Comparison of ENCODE assay signal across 14 cellular contexts in the genomic region with DNA sequence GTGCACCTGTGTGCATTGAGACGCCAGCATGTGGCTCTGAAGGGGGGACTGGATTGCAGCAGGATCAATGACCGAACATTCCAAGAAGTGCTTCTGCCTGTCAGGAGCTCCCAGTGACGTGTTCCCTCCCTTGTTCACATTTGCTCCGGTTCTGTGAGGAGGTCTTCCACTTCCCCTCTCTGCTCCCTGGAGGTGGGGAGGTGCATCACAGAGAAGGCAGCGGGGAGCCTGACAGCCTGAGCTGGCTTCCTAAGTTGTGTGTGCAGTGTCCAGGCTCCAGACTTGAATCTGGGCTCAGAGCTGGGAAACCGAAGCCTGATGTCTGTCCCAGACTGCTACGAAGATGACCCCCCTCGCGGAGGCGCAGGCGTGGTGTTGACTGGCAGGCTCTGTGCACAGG.
"Had no signal": no experiment of that assay in that cellular context is flagged by ENCODE, and none has a peak within 500 bp of the region (broad histone marks: within the 10 kb centered on the region; RNA-seq: fewer than 3 reads in every experiment).

No MANE protein-coding gene starts in this region.

- H3K9me3 ChIP-seq: gastrocnemius medialis, pancreas had no signal

- H3K9me3 Mint-ChIP-seq: immature natural killer cell; naive thymus-derived CD4-positive, alpha-beta T cell; nephron progenitor cell; type B pancreatic cell had no signal

- H3K36me3 ChIP-seq: gastrocnemius medialis, pancreas had no signal

- H3K4me3 Mint-ChIP-seq: immature natural killer cell; naive thymus-derived CD4-positive, alpha-beta T cell; nephron progenitor cell; type B pancreatic cell had no signal

- H3K27me3 ChIP-seq: dorsolateral prefrontal cortex, gastrocnemius medialis, pancreas had no signal

- H3K27ac ChIP-seq: dorsolateral prefrontal cortex had no signal

- H3K4me1 ChIP-seq: pancreas had no signal

- H3K4me2 ChIP-seq: smooth muscle cell had no signal

- ATAC-seq: gastrocnemius medialis; naive thymus-derived CD4-positive, alpha-beta T cell; right cardiac atrium had no signal

- H3K4me3 ChIP-seq: dorsolateral prefrontal cortex, gastrocnemius medialis, pancreas, smooth muscle cell had no signal

- H3K4me1 Mint-ChIP-seq: immature natural killer cell had no signal

- H3K27me3 Mint-ChIP-seq: naive thymus-derived CD4-positive, alpha-beta T cell; type B pancreatic cell had no signal

- H3K27ac Mint-ChIP-seq: immature natural killer cell; naive thymus-derived CD4-positive, alpha-beta T cell; nephron progenitor cell had no signal

- DNase-seq: cortex of kidney; dorsolateral prefrontal cortex; effector CD8-positive, alpha-beta T cell; gastrocnemius medialis; glutamatergic neuron; immature natural killer cell; naive thymus-derived CD4-positive, alpha-beta T cell; nephron progenitor cell; pancreas; stimulated activated CD4-positive, alpha-beta T cell treated with anti-CD3 and anti-CD28 coated beads, Interleukin-2, amount 100 ng/mL, for 48 hours; stimulated activated naive CD4-positive, alpha-beta T cell treated with Interleukin-2 at 50 U/mL for 16 hours had no signal

- H3K36me3 Mint-ChIP-seq: immature natural killer cell; naive thymus-derived CD4-positive, alpha-beta T cell; type B pancreatic cell had no signal
